22 cellular contexts compared by ENCODE assay signal in genomic region chr19:49182848-49183375, GRCh38. TPM values are rescaled to one million over a fixed set of nuclear protein-coding genes. Genes with fewer than 3 reads are reported as not detected.
"Had no signal": no experiment of that assay in that cellular context is flagged by ENCODE, and none has a peak within 500 bp of the region (broad histone marks: within the 10 kb centered on the region; RNA-seq: fewer than 3 reads in every experiment).

No MANE protein-coding gene starts in this region.

- DNase-seq: activated CD4-positive, alpha-beta T cell treated with anti-CD3 and anti-CD28 coated beads, Interleukin-2, amount 10 ng/mL, durations not matched to agents 24 days and 14 days; activated gamma-delta T cell treated with Interleukin-2 at 50 U/mL for 16 hours; activated naive CD8-positive, alpha-beta T cell treated with anti-CD3 and anti-CD28 coated beads, Interleukin-2, amount 10 ng/mL, durations not matched to agents 7 days and 5 days; activated T-cell treated with anti-CD3 and anti-CD28 coated beads, Interleukin-2, amount 50 U/mL, for 1 hour; amniotic stem cell; cerebellar nuclear complex; erythroblast; foreskin fibroblast; kidney; naive thymus-derived CD4-positive, alpha-beta T cell; spleen; stimulated activated CD4-positive, alpha-beta T cell treated with anti-CD3 and anti-CD28 coated beads, Interleukin-4, amount 100 ng/mL, for 24 hours; tibial artery had no signal

- H3K4me3 ChIP-seq: breast epithelium, spleen, tibial artery had no signal

- H3K27me3 Mint-ChIP-seq: activated CD4-positive, alpha-beta T cell treated with anti-CD3 and anti-CD28 coated beads, Interleukin-2, amount 10 ng/mL, durations not matched to agents 24 days and 14 days; naive thymus-derived CD4-positive, alpha-beta T cell had no signal

- H3K27ac Mint-ChIP-seq: activated CD4-positive, alpha-beta T cell treated with anti-CD3 and anti-CD28 coated beads, Interleukin-2, amount 10 ng/mL, durations not matched to agents 24 days and 14 days; activated naive CD8-positive, alpha-beta T cell treated with anti-CD3 and anti-CD28 coated beads, Interleukin-2, amount 10 ng/mL, durations not matched to agents 7 days and 5 days; naive thymus-derived CD4-positive, alpha-beta T cell; progenitor cell of endocrine pancreas; stimulated activated naive CD8-positive, alpha-beta T cell treated with anti-CD3 and anti-CD28 coated beads, Interleukin-15, Interleukin-2, amounts not matched to agents 100 ng/mL and 50 ng/mL, for 24 hours had no signal

- H3K9me3 ChIP-seq: breast epithelium, tibial artery had no signal

- H3K4me3 Mint-ChIP-seq: activated CD4-positive, alpha-beta T cell treated with anti-CD3 and anti-CD28 coated beads, Interleukin-2, amount 10 ng/mL, durations not matched to agents 24 days and 14 days; activated naive CD8-positive, alpha-beta T cell treated with anti-CD3 and anti-CD28 coated beads, Interleukin-2, amount 10 ng/mL, durations not matched to agents 7 days and 5 days; naive thymus-derived CD4-positive, alpha-beta T cell; neural crest cell; stimulated activated naive CD8-positive, alpha-beta T cell treated with anti-CD3 and anti-CD28 coated beads, Interleukin-15, Interleukin-2, amounts not matched to agents 100 ng/mL and 50 ng/mL, for 24 hours had no signal

- H3K4me1 Mint-ChIP-seq: activated CD4-positive, alpha-beta T cell treated with anti-CD3 and anti-CD28 coated beads, Interleukin-2, amount 10 ng/mL, durations not matched to agents 24 days and 14 days; activated naive CD8-positive, alpha-beta T cell treated with anti-CD3 and anti-CD28 coated beads, Interleukin-2, amount 10 ng/mL, durations not matched to agents 7 days and 5 days; neural crest cell had no signal

- H3K27ac ChIP-seq: breast epithelium, spleen, tibial artery had no signal

- ATAC-seq: left lobe of liver; naive thymus-derived CD4-positive, alpha-beta T cell had no signal

- H3K4me1 ChIP-seq: breast epithelium, spleen, tibial artery had no signal

- H3K36me3 ChIP-seq: breast epithelium had no signal

- H3K27me3 ChIP-seq: breast epithelium, spleen, tibial artery had no signal

RNA-seq across cellular contexts. Expression of gene HRC, which starts 27.7 kb away (rescaled TPM):
- total RNA-seq: activated CD4-positive, alpha-beta T cell treated with anti-CD3 and anti-CD28 coated beads, Interleukin-2, amount 10 ng/mL, durations not matched to agents 24 days and 14 days; activated naive CD8-positive, alpha-beta T cell treated with anti-CD3 and anti-CD28 coated beads, Interleukin-2, amount 10 ng/mL, durations not matched to agents 7 days and 5 days; fibroblast of lung; glomerular endothelial cell; left lobe of liver; lung microvascular endothelial cell; naive thymus-derived CD4-positive, alpha-beta T cell; T-helper 2 cell treated with Interferon-gamma antibody and Interleukin-4, amounts not matched to agents 100 ng/mL and 5 ng/mL, for 36 hours had no signal
- polyA plus RNA-seq: naive thymus-derived CD4-positive, alpha-beta T cell had no signal
